In the genomic region with DNA sequence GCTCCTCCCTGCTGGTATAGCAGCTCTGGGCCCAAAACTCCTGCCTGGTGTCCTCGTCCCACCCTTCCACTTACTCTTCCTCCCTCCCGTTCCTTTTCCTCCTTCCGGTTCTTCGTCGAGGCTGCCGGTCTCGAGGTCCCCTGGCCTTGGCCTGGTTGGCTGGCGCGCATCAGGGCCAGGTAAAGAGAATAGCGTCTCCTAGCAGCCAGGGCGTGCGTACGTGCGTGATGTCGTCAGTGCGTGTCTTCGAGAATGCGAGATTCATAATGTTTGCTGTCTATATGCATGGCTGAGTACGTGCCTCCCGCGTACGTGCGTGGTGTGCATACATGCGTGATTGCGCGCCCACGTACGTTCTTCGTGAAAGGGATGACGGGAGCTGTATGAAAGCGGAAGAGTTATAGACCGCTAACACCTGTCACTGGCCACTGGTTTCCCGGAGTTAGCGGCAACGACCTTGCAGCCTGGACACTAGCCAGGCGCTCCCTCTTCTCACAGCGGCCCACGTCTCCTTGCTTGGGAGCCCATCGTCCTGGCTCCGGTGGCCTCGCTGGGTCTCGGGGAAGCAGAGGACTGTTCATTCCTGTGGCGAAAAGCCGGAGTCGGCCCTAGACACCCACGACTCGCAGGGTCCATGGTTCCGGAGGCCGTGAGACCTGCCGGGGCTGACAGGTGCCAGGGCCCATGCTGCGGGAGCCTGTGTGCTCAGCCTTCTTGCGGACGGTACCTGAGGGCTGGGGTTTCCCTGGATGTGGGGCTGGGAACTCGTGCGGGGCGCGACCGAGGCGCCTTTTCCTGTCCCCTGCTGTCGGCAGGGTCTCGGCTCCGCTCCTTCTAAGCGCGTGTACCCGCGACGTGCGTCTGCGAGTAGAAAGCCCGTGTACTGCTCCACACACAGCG, we compare ENCODE assay signal across 8 cellular contexts. TPM values are rescaled to one million over a fixed set of nuclear protein-coding genes. Genes with fewer than 3 reads are reported as not detected.
DNase-seq lines count a peak whose midpoint lies in the region; ATAC-seq and TF ChIP-seq lines count a peak whose summit lies in the region.

A gene (plus strand): TSS at position 392 of the 900 bp plus-strand sequence. CDS start 4,619 bp downstream, outside the sequence.

- CTCF ChIA-PET in RWPE1 (lab: Yijun Ruan, JAX): no interaction called here

- no peaks in the 10 kb centered on the region for H3K9me3 Mint-ChIP-seq in activated T-helper 17 cell treated with anti-CD3 and anti-CD28 coated beads, Interleukin-2, amount 50 U/mL, for 72 hours
- peaks cover 2% of the 10 kb centered on the region for H3K9me3 Mint-ChIP-seq in nephron

- peak within 1 kb of the TSS; percentile 97 for H3K27ac Mint-ChIP-seq in activated T-helper 17 cell treated with anti-CD3 and anti-CD28 coated beads, Interleukin-2, amount 50 U/mL, for 72 hours
- H3K27ac Mint-ChIP-seq in nephron: peak within 1 kb of the TSS; percentile 95 to 99 (median 98)

- no peaks in the 10 kb centered on the region for H3K27me3 Mint-ChIP-seq in activated T-helper 17 cell treated with anti-CD3 and anti-CD28 coated beads, Interleukin-2, amount 50 U/mL, for 72 hours
- no peaks in the 10 kb centered on the region for H3K27me3 Mint-ChIP-seq in nephron (ENCODE audit: low read depth)

- DNase-seq in Daoy (ENCODE audit: low read depth): peak; percentile 92
- DNase-seq in GOT3 (lab: John Stamatoyannopoulos, UW): peak; percentile 63
- DNase-seq in LHCN-M2 (ENCODE audit: low read depth): peak; percentile 96
- DNase-seq in RWPE1 (ENCODE audit: low spot score): no peak
- peak; percentile 96 for DNase-seq in fibroblast of peridontal ligament (ENCODE audit: extremely low read depth)
- peak; percentile 84 for DNase-seq in stimulated activated naive CD8-positive, alpha-beta T cell treated with anti-CD3 and anti-CD28 coated beads, Interleukin-15, Interleukin-2, amounts not matched to agents 100 U/mL and 50 U/mL, for 24 hours

- H3K4me3 Mint-ChIP-seq in activated T-helper 17 cell treated with anti-CD3 and anti-CD28 coated beads, Interleukin-2, amount 50 U/mL, for 72 hours: peak within 1 kb of the TSS; percentile 82
- H3K4me3 Mint-ChIP-seq in nephron: peak within 1 kb of the TSS; percentile 91 to 94 (median 92)

- no peaks in the 10 kb centered on the region for H3K4me1 Mint-ChIP-seq in activated T-helper 17 cell treated with anti-CD3 and anti-CD28 coated beads, Interleukin-2, amount 50 U/mL, for 72 hours
- no peaks in the 10 kb centered on the region for H3K4me1 Mint-ChIP-seq in nephron

- POLR2A ChIA-PET in RWPE1 (lab: Yijun Ruan, JAX; ENCODE audit: low non-redundant PET): no interaction called here

- peak within 1 kb of the TSS; percentile 89 for H3K27ac ChIP-seq in RWPE1

- peak; percentile 86 for ATAC-seq in activated T-helper 17 cell treated with anti-CD3 and anti-CD28 coated beads, Interleukin-2, amount 50 U/mL, for 72 hours (replicated peaks)
- peak; percentile 88 for ATAC-seq in stimulated activated naive CD8-positive, alpha-beta T cell treated with anti-CD3 and anti-CD28 coated beads, Interleukin-15, Interleukin-2, amounts not matched to agents 100 U/mL and 50 U/mL, for 24 hours

- no peak for TF ChIP-seq CTCF in RWPE1 (conservative IDR thresholded peaks at IDR 0.05; ENCODE audit: low read depth)
- TF ChIP-seq CTCF in nephron (IDR thresholded peaks at IDR 0.05; ENCODE audit: unreplicated experiment in 3 of 3): no peak

- peaks cover 34% of the 10 kb centered on the region for H3K36me3 Mint-ChIP-seq in activated T-helper 17 cell treated with anti-CD3 and anti-CD28 coated beads, Interleukin-2, amount 50 U/mL, for 72 hours (ENCODE audit: low read depth)
- H3K36me3 Mint-ChIP-seq in nephron (ENCODE audit: low read depth): peaks cover 4% of the 10 kb centered on the region

RNA-seq across cellular contexts. Expression of the gene that starts here (rescaled TPM):
- 7.4 and 12.7 TPM in 2 replicates for total RNA-seq in Daoy (2014; rRNA removed; shearing (Covaris generic))
- 8.7 and 19.0 TPM in 2 replicates for total RNA-seq in LHCN-M2 (2014; rRNA removed)
- polyA plus RNA-seq in LHCN-M2 (2012): 17.1 TPM
- 10 to 100 TPM; 42.7 to 53.2 TPM for total RNA-seq in activated T-helper 17 cell treated with anti-CD3 and anti-CD28 coated beads, Interleukin-2, amount 50 U/mL, for 72 hours
